In genomic region chr4:82677327-82677726, GRCh38 we compare ENCODE assay signal across 25 cellular contexts.
A peak's percentile ranks its signal among the peaks of the same experiment; 100 is the strongest.
DNase-seq lines count a peak whose midpoint lies in the region; ATAC-seq and TF ChIP-seq lines count a peak whose summit lies in the region.
"Had no signal": no experiment of that assay in that cellular context is flagged by ENCODE, and none has a peak within 500 bp of the region (broad histone marks: within the 10 kb centered on the region; RNA-seq: fewer than 3 reads in every experiment).

No MANE protein-coding gene starts in this region.

- no peaks in the 10 kb centered on the region for H3K9me3 Mint-ChIP-seq in type B pancreatic cell
- H3K9me3 Mint-ChIP-seq: activated CD4-positive, alpha-beta memory T cell treated with anti-CD3 and anti-CD28 coated beads for 36 hours; dendritic cell treated with granulocyte-macrophage colony-stimulating factor and Interleukin-4, amounts not matched to agents 40 ng/mL and 50 ng/mL, for 4 days; H9; naive thymus-derived CD4-positive, alpha-beta T cell; stimulated activated effector memory CD8-positive, alpha-beta T cell treated with anti-CD3 and anti-CD28 coated beads, Interleukin-12 subunit alpha, Interleukin-12 subunit beta, amount 100 ng/mL, for 72 hours had no signal

- no peak overlapping the region for H3K4me2 ChIP-seq in neuronal stem cell (ENCODE audit: insufficient read depth, low read length, poor library complexity, severe bottlenecking)

- TF ChIP-seq CTCF in epithelial cell of esophagus (IDR thresholded peaks at IDR 0.05; ENCODE audit: insufficient read depth, low read depth, low read length, missing control alignments): no peak
- no peak for TF ChIP-seq CTCF in type B pancreatic cell (conservative IDR thresholded peaks at IDR 0.05)

- no CpG with 5 or more reads among the region's 5 CpGs for WGBS in neuronal stem cell (ENCODE audit: extremely low coverage in 2 of 2, insufficient read length in 2 of 2, insufficient replicate concordance in 1 of 2), 2 donors

- peaks cover 0 to 34% of the 10 kb centered on the region in 2 donors for H3K36me3 ChIP-seq in neuronal stem cell (replicated peaks in 1 of 2; ENCODE audit: control insufficient read depth in 2 of 2, insufficient read depth in 2 of 2, low read length in 2 of 2)
- H3K36me3 ChIP-seq: ovary, right lobe of liver, transverse colon had no signal

- H3K9me3 ChIP-seq in neuronal stem cell (replicated peaks in 1 of 2; ENCODE audit: control insufficient read depth in 2 of 2, insufficient read depth in 1 of 2, low read depth in 1 of 2, low read length in 2 of 2): no peaks in the 10 kb centered on the region
- H3K9me3 ChIP-seq: ovary, right lobe of liver, transverse colon had no signal

- no peak overlapping the region for H2BK120ac ChIP-seq in neuronal stem cell (ENCODE audit: low read depth, low read length)

- H3K27ac ChIP-seq in neuronal stem cell (replicated peaks; ENCODE audit: low read length): no peak overlapping the region
- H3K27ac ChIP-seq: ovary, right lobe of liver, transverse colon, WERI-Rb-1 had no signal

- H3K79me1 ChIP-seq in neuronal stem cell (ENCODE audit: low read depth, low read length): no peaks in the 10 kb centered on the region

- H3K4me3 ChIP-seq in epithelial cell of esophagus (ENCODE audit: low read length) (no peak overlapping the region), neuronal stem cell (ENCODE audit: low read length in 2 of 2) (no peak overlapping the region)
- H3K4me3 ChIP-seq: ovary, right lobe of liver, transverse colon had no signal

- H3K27me3 ChIP-seq in neuronal stem cell (ENCODE audit: control insufficient read depth in 3 of 3, insufficient read depth in 3 of 3, low read depth in 1 of 3, low read length in 3 of 3): no peaks in the 10 kb centered on the region
- H3K27me3 ChIP-seq: ovary, right lobe of liver, transverse colon had no signal

- H3K23ac ChIP-seq in neuronal stem cell (ENCODE audit: low read depth, low read length, poor library complexity): no peak overlapping the region

- H2BK12ac ChIP-seq in neuronal stem cell (ENCODE audit: low read length): no peak overlapping the region

- no peaks in the 10 kb centered on the region for H3K4me1 ChIP-seq in neuronal stem cell (ENCODE audit: control insufficient read depth in 2 of 2, insufficient read depth in 1 of 2, low read depth in 1 of 2, low read length in 2 of 2)
- H3K4me1 ChIP-seq: right lobe of liver, transverse colon had no signal

- DNase-seq in NCI-H345 (lab: John Stamatoyannopoulos, UW) (peak; percentile 39), NCI-H345 treated with DMSO at 0.1 percent for 48 hours (lab: John Stamatoyannopoulos, UW; ENCODE audit: unreplicated experiment) (no peak), epithelial cell of esophagus (ENCODE audit: low read depth) (peak; percentile 79), neuronal stem cell (ENCODE audit: low spot score) (no peak), type B pancreatic cell (ENCODE audit: extremely low spot score, unreplicated experiment) (no peak), germinal center (ENCODE audit: low spot score) (no peak)
- no peak for DNase-seq in stimulated activated CD4-positive, alpha-beta T cell treated with anti-CD3 and anti-CD28 coated beads, Interleukin-4, amount 100 ng/mL, for 24 hours
- DNase-seq: 8988T; activated CD4-positive, alpha-beta memory T cell treated with anti-CD3 and anti-CD28 coated beads for 36 hours; activated gamma-delta T cell; AML-193; COR-L47; H9; Karpas-422; naive thymus-derived CD4-positive, alpha-beta T cell; NCI-H1092 treated with DMSO at 0.1 percent for 48 hours; NCI-H2107; ovary; right lobe of liver; T-helper 17 cell; transverse colon; WERI-Rb-1 had no signal

- no peak for ATAC-seq in GM19328 (IDR thresholded peaks at IDR 0.05; ENCODE audit: unreplicated experiment)
- ATAC-seq: naive thymus-derived CD4-positive, alpha-beta T cell; right lobe of liver; stimulated activated effector memory CD8-positive, alpha-beta T cell treated with anti-CD3 and anti-CD28 coated beads, Interleukin-12 subunit alpha, Interleukin-12 subunit beta, amount 100 ng/mL, for 72 hours; T-helper 17 cell had no signal

- H3K14ac ChIP-seq in neuronal stem cell (ENCODE audit: low read length): no peak overlapping the region

- H3K4me1 Mint-ChIP-seq in type B pancreatic cell (ENCODE audit: unreplicated experiment): peaks cover 13% of the 10 kb centered on the region
- H3K4me1 Mint-ChIP-seq: naive thymus-derived CD4-positive, alpha-beta T cell; stimulated activated effector memory CD8-positive, alpha-beta T cell treated with anti-CD3 and anti-CD28 coated beads, Interleukin-12 subunit alpha, Interleukin-12 subunit beta, amount 100 ng/mL, for 72 hours; T-helper 17 cell had no signal

- no peak overlapping the region for H2BK15ac ChIP-seq in neuronal stem cell (ENCODE audit: low read length)

- no peaks in the 10 kb centered on the region for H3K27me3 Mint-ChIP-seq in type B pancreatic cell
- H3K27me3 Mint-ChIP-seq: activated CD4-positive, alpha-beta memory T cell treated with anti-CD3 and anti-CD28 coated beads for 36 hours; dendritic cell treated with granulocyte-macrophage colony-stimulating factor and Interleukin-4, amounts not matched to agents 40 ng/mL and 50 ng/mL, for 4 days had no signal

- H3K18ac ChIP-seq in neuronal stem cell (ENCODE audit: low read length): no peak overlapping the region

- no peak overlapping the region for H2AK5ac ChIP-seq in neuronal stem cell (ENCODE audit: low read depth, low read length)

- H3K4me3 Mint-ChIP-seq in type B pancreatic cell: peak overlapping the region; percentile 55
- H3K4me3 Mint-ChIP-seq: activated CD4-positive, alpha-beta memory T cell treated with anti-CD3 and anti-CD28 coated beads for 36 hours; dendritic cell treated with granulocyte-macrophage colony-stimulating factor and Interleukin-4, amounts not matched to agents 40 ng/mL and 50 ng/mL, for 4 days; H9; naive thymus-derived CD4-positive, alpha-beta T cell; stimulated activated effector memory CD8-positive, alpha-beta T cell treated with anti-CD3 and anti-CD28 coated beads, Interleukin-12 subunit alpha, Interleukin-12 subunit beta, amount 100 ng/mL, for 72 hours; T-helper 17 cell had no signal

- no peak overlapping the region for H4K91ac ChIP-seq in neuronal stem cell (ENCODE audit: low read depth, low read length, poor library complexity)

- H3K4ac ChIP-seq in neuronal stem cell (ENCODE audit: low read length): no peak overlapping the region

- peak overlapping the region; percentile 15 for H3K9ac ChIP-seq in neuronal stem cell (ENCODE audit: low read depth, low read length, poor library complexity)

- H2AFZ ChIP-seq in neuronal stem cell (ENCODE audit: low read length): no peak overlapping the region

- no peak overlapping the region for H2BK5ac ChIP-seq in neuronal stem cell (ENCODE audit: low read length)

- H3K36me3 Mint-ChIP-seq in type B pancreatic cell: peaks cover 26% of the 10 kb centered on the region
- H3K36me3 Mint-ChIP-seq: activated CD4-positive, alpha-beta memory T cell treated with anti-CD3 and anti-CD28 coated beads for 36 hours; naive thymus-derived CD4-positive, alpha-beta T cell; stimulated activated effector memory CD8-positive, alpha-beta T cell treated with anti-CD3 and anti-CD28 coated beads, Interleukin-12 subunit alpha, Interleukin-12 subunit beta, amount 100 ng/mL, for 72 hours had no signal

- H4K8ac ChIP-seq in neuronal stem cell (ENCODE audit: low read depth, low read length): peak overlapping the region; percentile 52

- peak overlapping the region; percentile 89 for H3K27ac Mint-ChIP-seq in type B pancreatic cell
- H3K27ac Mint-ChIP-seq: activated CD4-positive, alpha-beta memory T cell treated with anti-CD3 and anti-CD28 coated beads for 36 hours; dendritic cell treated with granulocyte-macrophage colony-stimulating factor and Interleukin-4, amounts not matched to agents 40 ng/mL and 50 ng/mL, for 4 days; H9; naive thymus-derived CD4-positive, alpha-beta T cell; stimulated activated effector memory CD8-positive, alpha-beta T cell treated with anti-CD3 and anti-CD28 coated beads, Interleukin-12 subunit alpha, Interleukin-12 subunit beta, amount 100 ng/mL, for 72 hours; T-helper 17 cell had no signal

Comparison
In these comparisons a context has a peak if more than half of its experiments do, and no peak if none do; other contexts are left out.
1. DNase-seq: peak in NCI-H345 (single experiment) and epithelial cell of esophagus (single experiment); none in NCI-H345 treated with DMSO at 0.1 percent for 48 hours (single experiment), neuronal stem cell (single experiment), type B pancreatic cell (single experiment), germinal center (single experiment) and stimulated activated CD4-positive, alpha-beta T cell treated with anti-CD3 and anti-CD28 coated beads, Interleukin-4, amount 100 ng/mL, for 24 hours (single experiment).